1 cellular context compared by ENCODE assay signal in genomic region chr9:94783121-94783664, GRCh38.
TF ChIP-seq lines count a peak whose summit lies in the region.

No MANE protein-coding gene starts in this region.

TF ChIP-seq in K562, 482 proteins besides CTCF, POLR2A, EP300 and RAD21 (continued from another document):
- TF ChIP-seq AFF4 (CRISPR knock-in tag; IDR thresholded peaks at IDR 0.05) (no peak), ZFP36 (IDR thresholded peaks at IDR 0.05; ENCODE audit: low read depth, low read length, partially characterized antibody) (peak; percentile 4), ZNF174 (CRISPR knock-in tag; IDR thresholded peaks at IDR 0.05) (no peak), SMC3 (conservative IDR thresholded peaks at IDR 0.05; ENCODE audit: insufficient read depth, low read depth, low read length) (peak; percentile 53), RBM17 (IDR thresholded peaks at IDR 0.05; ENCODE audit: borderline replicate concordance, low read depth, low read length) (no peak), BRD9 (IDR thresholded peaks at IDR 0.05; ENCODE audit: low read depth, partially characterized antibody) (no peak), ARID2 (IDR thresholded peaks at IDR 0.05) (peak; percentile 63; the same call in 1 of the 2 replicates), SRF (CRISPR knock-in tag; IDR thresholded peaks at IDR 0.05) (no peak)
